ENCODE assay signal across 27 cellular contexts in genomic region chr3:8069471-8069870, GRCh38.
"Had no signal": no experiment of that assay in that cellular context is flagged by ENCODE, and none has a peak within 500 bp of the region (broad histone marks: within the 10 kb centered on the region; RNA-seq: fewer than 3 reads in every experiment).

No MANE protein-coding gene starts in this region.

- H3K36me3 ChIP-seq: neutrophil, ovary, prostate gland, thyroid gland, upper lobe of right lung had no signal

- H3K4me1 ChIP-seq: prostate gland, thyroid gland, upper lobe of right lung had no signal

- FAIRE-seq: frontal cortex, keratinocyte had no signal

- DNase-seq: activated B cell treated with CpG ODN at 0.5 μM for 24 hours; activated CD4-positive, alpha-beta memory T cell treated with anti-CD3 and anti-CD28 coated beads for 36 hours; activated CD4-positive, alpha-beta T cell treated with anti-CD3 and anti-CD28 coated beads for 36 hours; activated effector memory CD4-positive, alpha-beta T cell treated with Interleukin-2 at 50 U/mL for 16 hours; activated naive CD4-positive, alpha-beta T cell treated with anti-CD3 and anti-CD28 coated beads, Interleukin-2, amount 10 ng/mL, durations not matched to agents 7 days and 5 days; activated T-cell treated with anti-CD3 and anti-CD28 coated beads, Interleukin-2, amount 50 U/mL, for 48 hours; amygdala; caudate nucleus; effector CD8-positive, alpha-beta T cell; hypothalamus; midbrain; natural killer cell; ovary; stimulated activated CD4-positive, alpha-beta T cell treated with anti-CD3 and anti-CD28 coated beads, Interleukin-4, amount 100 ng/mL, for 1 hour; stimulated activated naive CD8-positive, alpha-beta T cell treated with anti-CD3 and anti-CD28 coated beads, Interleukin-15, Interleukin-2, amounts not matched to agents 100 U/mL and 50 U/mL, for 24 hours; T1000; thyroid gland; upper lobe of right lung had no signal

- H3K4me3 Mint-ChIP-seq: activated B cell treated with CpG ODN at 0.5 μM for 24 hours; activated CD4-positive, alpha-beta memory T cell treated with anti-CD3 and anti-CD28 coated beads for 36 hours; activated CD4-positive, alpha-beta T cell treated with anti-CD3 and anti-CD28 coated beads for 36 hours; activated naive CD4-positive, alpha-beta T cell treated with anti-CD3 and anti-CD28 coated beads, Interleukin-2, amount 10 ng/mL, durations not matched to agents 7 days and 5 days; brain; dendritic cell treated with granulocyte-macrophage colony-stimulating factor and Interleukin-4, amounts not matched to agents 40 ng/mL and 50 ng/mL, for 4 days; natural killer cell had no signal

- H3K27ac Mint-ChIP-seq: activated B cell treated with CpG ODN at 0.5 μM for 24 hours; activated CD4-positive, alpha-beta memory T cell treated with anti-CD3 and anti-CD28 coated beads for 36 hours; activated CD4-positive, alpha-beta T cell treated with anti-CD3 and anti-CD28 coated beads for 36 hours; activated naive CD4-positive, alpha-beta T cell treated with anti-CD3 and anti-CD28 coated beads, Interleukin-2, amount 10 ng/mL, durations not matched to agents 7 days and 5 days; brain; dendritic cell treated with granulocyte-macrophage colony-stimulating factor and Interleukin-4, amounts not matched to agents 40 ng/mL and 50 ng/mL, for 4 days; natural killer cell had no signal

- H3K27ac ChIP-seq: neutrophil, ovary, prostate gland, thyroid gland, upper lobe of right lung had no signal

- ATAC-seq: activated CD4-positive, alpha-beta T cell treated with anti-CD3 and anti-CD28 coated beads for 36 hours; esophagus mucosa; left lobe of liver; natural killer cell; stimulated activated naive CD8-positive, alpha-beta T cell treated with anti-CD3 and anti-CD28 coated beads, Interleukin-15, Interleukin-2, amounts not matched to agents 100 U/mL and 50 U/mL, for 24 hours; upper lobe of right lung had no signal

- H3K27me3 ChIP-seq: neutrophil, ovary, thyroid gland, upper lobe of right lung had no signal

- H3K9me3 Mint-ChIP-seq: activated naive CD4-positive, alpha-beta T cell treated with anti-CD3 and anti-CD28 coated beads, Interleukin-2, amount 10 ng/mL, durations not matched to agents 7 days and 5 days had no signal

- H3K36me3 Mint-ChIP-seq: activated CD4-positive, alpha-beta memory T cell treated with anti-CD3 and anti-CD28 coated beads for 36 hours; activated naive CD4-positive, alpha-beta T cell treated with anti-CD3 and anti-CD28 coated beads, Interleukin-2, amount 10 ng/mL, durations not matched to agents 7 days and 5 days; brain; natural killer cell had no signal

- H3K4me1 Mint-ChIP-seq: activated B cell treated with CpG ODN at 0.5 μM for 24 hours; activated CD4-positive, alpha-beta T cell treated with anti-CD3 and anti-CD28 coated beads for 36 hours; activated naive CD4-positive, alpha-beta T cell treated with anti-CD3 and anti-CD28 coated beads, Interleukin-2, amount 10 ng/mL, durations not matched to agents 7 days and 5 days; natural killer cell had no signal

- H3K27me3 Mint-ChIP-seq: activated B cell treated with CpG ODN at 0.5 μM for 24 hours; activated CD4-positive, alpha-beta memory T cell treated with anti-CD3 and anti-CD28 coated beads for 36 hours; activated CD4-positive, alpha-beta T cell treated with anti-CD3 and anti-CD28 coated beads for 36 hours; activated naive CD4-positive, alpha-beta T cell treated with anti-CD3 and anti-CD28 coated beads, Interleukin-2, amount 10 ng/mL, durations not matched to agents 7 days and 5 days; brain; dendritic cell treated with granulocyte-macrophage colony-stimulating factor and Interleukin-4, amounts not matched to agents 40 ng/mL and 50 ng/mL, for 4 days had no signal

- H3K4me3 ChIP-seq: lung, ovary, prostate gland, thyroid gland, upper lobe of right lung had no signal

- H3K9me3 ChIP-seq: neutrophil, ovary, prostate gland, thyroid gland, upper lobe of right lung had no signal
